In genomic region chr17:42750730-42751356, GRCh38 we compare ENCODE assay signal across 19 cellular contexts. TPM values are rescaled to one million over a fixed set of nuclear protein-coding genes. Genes with fewer than 3 reads are reported as not detected.
DNase-seq lines count a peak whose midpoint lies in the region; ATAC-seq and TF ChIP-seq lines count a peak whose summit lies in the region.
"Had no signal": no experiment of that assay in that cellular context is flagged by ENCODE, and none has a peak within 500 bp of the region (broad histone marks: within the 10 kb centered on the region; RNA-seq: fewer than 3 reads in every experiment).

No MANE protein-coding gene starts in this region.

- WGBS in right lobe of liver (ENCODE audit: insufficient coverage, low coverage, low lambda C conversion rate, missing lambda C conversion rate) = 36% methylated on average over 3 of the region's 3 CpGs

- H3K4me3 ChIP-seq in right lobe of liver (no peak overlapping the region), vagina (no peak overlapping the region)
- H3K4me3 ChIP-seq: smooth muscle cell had no signal

- H3K27ac ChIP-seq in caudate nucleus (ENCODE audit: low read depth, low read length) (peak overlapping the region; percentile 0), right lobe of liver (peak overlapping the region in 1 of 3 donors; percentile 2), vagina (peak overlapping the region; percentile 74)
- H3K27ac ChIP-seq: KMS-11 had no signal

- intact Hi-C loops in right lobe of liver (cut with DNase I) (no loop called here), vagina (cut with DNase I) (no loop called here)

- ATAC-seq in right lobe of liver (peak; percentile 58 to 86 (median 81)), HG03039 (IDR thresholded peaks at IDR 0.05; ENCODE audit: unreplicated experiment) (no peak)
- ATAC-seq: Panc1; stimulated activated naive CD8-positive, alpha-beta T cell treated with anti-CD3 and anti-CD28 coated beads, Interleukin-15, Interleukin-2, amounts not matched to agents 100 U/mL and 50 U/mL, for 24 hours had no signal

- H3K4me1 ChIP-seq in right lobe of liver (peaks cover 0 to 26% (median 4%) of the 10 kb centered on the region in 4 donors), vagina (peaks cover 28% of the 10 kb centered on the region)

- no peak for TF ChIP-seq POLR2A in right lobe of liver (IDR thresholded peaks at IDR 0.05)
- TF ChIP-seq POLR2A in vagina (IDR thresholded peaks at IDR 0.05) = no peak

- H3K27me3 ChIP-seq in right lobe of liver = no peaks in the 10 kb centered on the region
- no peaks in the 10 kb centered on the region for H3K27me3 ChIP-seq in vagina

- H3K36me3 ChIP-seq in right lobe of liver = no peaks in the 10 kb centered on the region
- no peaks in the 10 kb centered on the region for H3K36me3 ChIP-seq in vagina

- no peaks in the 10 kb centered on the region for H3K9me3 ChIP-seq in right lobe of liver
- no peaks in the 10 kb centered on the region for H3K9me3 ChIP-seq in vagina

- TF ChIP-seq CTCF in right lobe of liver (IDR thresholded peaks at IDR 0.05) (no peak), vagina (IDR thresholded peaks at IDR 0.05) (no peak)

- DNase-seq in SKM-1 treated with dmso at 0.1 percent for 144 hours (lab: John Stamatoyannopoulos, UW; ENCODE audit: unreplicated experiment) = peak; percentile 28
- DNase-seq in SKM-1 (lab: John Stamatoyannopoulos, UW; ENCODE audit: unreplicated experiment) = no peak
- DNase-seq in caudate nucleus (lab: John Stamatoyannopoulos, UW) = no peak
- DNase-seq in right lobe of liver = no peak
- DNase-seq in vagina (ENCODE audit: extremely low spot score in 2 of 2) = no peak
- no peak for DNase-seq in stimulated activated naive CD4-positive, alpha-beta T cell treated with Interleukin-2 at 50 U/mL for 16 hours (lab: John Stamatoyannopoulos, UW)
- no peak for DNase-seq in T1000 (lab: John Stamatoyannopoulos, UW)
- DNase-seq: 8988T; activated CD4-positive, alpha-beta T cell treated with anti-CD3 and anti-CD28 coated beads for 4 hours; CD4-positive, alpha-beta memory T cell; central memory CD4-positive, alpha-beta T cell; midbrain; NCI-H187 treated with DMSO at 0.1 percent for 48 hours; NCI-H524; stimulated activated naive CD8-positive, alpha-beta T cell treated with anti-CD3 and anti-CD28 coated beads, Interleukin-15, Interleukin-2, amounts not matched to agents 100 U/mL and 50 U/mL, for 24 hours had no signal

RNA-seq across cellular contexts. Expression of gene EZH1, which starts 6.0 kb away (rescaled TPM):
- total RNA-seq in right lobe of liver (10 to 100 TPM in 3 of 6 experiments, 1 to 10 TPM in 3; 5.5 to 16.5 (median 10.8) TPM), vagina (73.7 TPM)

RNA-seq across cellular contexts. Expression of gene RAMP2, which starts 10.2 kb away (rescaled TPM):
- 1 to 10 TPM; 1.9 to 9.4 (median 4.4) TPM for total RNA-seq in right lobe of liver
- total RNA-seq in vagina = 27.3 TPM
- total RNA-seq: CD4-positive, alpha-beta memory T cell had no signal

RNA-seq across cellular contexts. Expression of gene VPS25, which starts 22.4 kb away (rescaled TPM):
- total RNA-seq in right lobe of liver (10 to 100 TPM; 28.3 to 47.0 (median 33.6) TPM), vagina (28.2 TPM)

RNA-seq across cellular contexts. Expression of gene WNK4, which starts 29.6 kb away (rescaled TPM):
- total RNA-seq in right lobe of liver (1 to 10 TPM in 1 of 6 experiments, under 1 TPM in 2, not detected in 3; 0.12 to 1.1 (median 0.22) TPM), vagina (1.2 TPM)

RNA-seq across cellular contexts. Expression of gene COA3, which starts 47.7 kb away (rescaled TPM):
- total RNA-seq in right lobe of liver (100 to 1,000 TPM in 1 of 6 experiments, 10 to 100 TPM in 5; 50.4 to 118 (median 68.3) TPM), vagina (89.4 TPM)
